8 cellular contexts compared by ENCODE assay signal in genomic region chr3:143972155-143972494, GRCh38. TPM values are rescaled to one million over a fixed set of nuclear protein-coding genes. Genes with fewer than 3 reads are reported as not detected.
DNase-seq lines count a peak whose midpoint lies in the region; ATAC-seq, FAIRE-seq and TF ChIP-seq lines count a peak whose summit lies in the region.

No MANE protein-coding gene starts in this region.

- SMC1A ChIA-PET in GM12878 (lab: Charles Lee; ENCODE audit: uncharacterized antibody, unreplicated experiment): interaction anchor here (0.8 to 1.4 kb wide), 6 partner anchors 8 to 492 kb away, joined by 3 to 4 read pairs (median 3); no protein-coding TSS in a partner anchor

- CTCF ChIA-PET in GM12878 (lab: Yijun Ruan, JAX): interaction anchor here (0.5 to 2.9 kb wide), 8 partner anchors 10 to 830 kb away, joined by 3 to 14 read pairs (median 6); no protein-coding TSS in a partner anchor

- peak overlapping the region; percentile 92 for H3K9ac ChIP-seq in GM12878 (ENCODE audit: control insufficient read depth, insufficient read depth, low read length)

- no TSS peak for BruUV-seq in GM12878 (replicated peaks; lab: Mats Ljungman, UMichigan)

- DNase-seq in activated T-cell treated with anti-CD3 and anti-CD28 coated beads for 24 hours (ENCODE audit: low read depth) (peak; percentile 36), activated T-cell treated with anti-CD3 and anti-CD28 coated beads for 4 hours (no peak), GM12878 (ENCODE audit: low read depth, low spot score) (no peak), substantia nigra (lab: John Stamatoyannopoulos, UW) (peak in 10 of 49 donors; percentile 71 to 95 (median 83)), HCEC 1CT (no peak), GM03348 (ENCODE audit: low spot score) (no peak)
- DNase-seq in stimulated activated CD4-positive, alpha-beta T cell treated with anti-CD3 and anti-CD28 coated beads, Interleukin-12 subunit alpha, Interleukin-12 subunit beta, amount 100 ng/mL, for 4 hours: no peak

- no peak for TF ChIP-seq RAD21 in GM12878 (IDR thresholded peaks at IDR 0.05; ENCODE audit: insufficient read depth, low read depth, low read length)

- no peaks in the 10 kb centered on the region for H3K36me3 ChIP-seq in GM12878 (ENCODE audit: control insufficient read depth in 2 of 2, insufficient read depth in 2 of 2, low read length in 1 of 2)

- no peak; the same call in 1 of the 2 replicates for TF ChIP-seq POLR2A in GM12878 (IDR thresholded peaks at IDR 0.05; ENCODE audit: low read depth, low read length)

- no peak; a peak in 1 of 4 replicates for TF ChIP-seq EP300 in GM12878 (IDR thresholded peaks at IDR 0.05; ENCODE audit: borderline replicate concordance in 1 of 2, control insufficient read depth in 1 of 2, low read depth in 2 of 2, low read length in 2 of 2)

- RAD21 ChIA-PET in GM12878 (lab: Charles Lee; ENCODE audit: unreplicated experiment): interaction anchor here (1.1 to 1.8 kb wide), 10 partner anchors 8 to 324 kb away, joined by 3 to 9 read pairs (median 4); no protein-coding TSS in a partner anchor

- in situ Hi-C loops in GM12878 (cut with MboI): loop anchor here (10.0 kb wide), 1 partner anchor 463 kb away; no protein-coding TSS in a partner anchor

- H2AFZ ChIP-seq in GM12878 (ENCODE audit: control insufficient read depth, low read depth, low read length): peak overlapping the region; percentile 95

- no peaks in the 10 kb centered on the region for H3K4me1 ChIP-seq in GM12878 (ENCODE audit: control insufficient read depth, insufficient read depth, low read length)

- peak overlapping the region; percentile 83 for H3K4me2 ChIP-seq in GM12878 (ENCODE audit: control insufficient read depth, insufficient read depth)

- TF ChIP-seq CTCF in GM12878 (IDR thresholded peaks at IDR 0.05 in 2 of 3, conservative IDR thresholded peaks at IDR 0.05 in 1 of 3; ENCODE audit: control insufficient read depth in 2 of 3, extremely low read depth in 1 of 3, insufficient read depth in 1 of 3, low read depth in 3 of 3, low read length in 3 of 3): no peak

- intact Hi-C loops in GM12878 (cut with micrococcal nuclease; ENCODE audit: unreplicated experiment): loop anchor here (2.0 to 10.0 kb wide), 6 partner anchors 57 to 613 kb away; no protein-coding TSS in a partner anchor

- no peaks in the 10 kb centered on the region for H3K9me3 ChIP-seq in GM12878 (replicated peaks; ENCODE audit: control insufficient read depth, insufficient read depth, low read length)

- FAIRE-seq in GM12878 (lab: Jason Lieb, UNC): no peak

- ATAC-seq in GM12878: peak; percentile 39

- H3K27me3 ChIP-seq in GM12878 (replicated peaks in 1 of 2; ENCODE audit: control insufficient read depth in 2 of 2, insufficient read depth in 2 of 2, low read length in 1 of 2) (no peaks in the 10 kb centered on the region), layer of hippocampus (ENCODE audit: control insufficient read depth, insufficient read depth, low read length) (no peaks in the 10 kb centered on the region)

- peak overlapping the region; percentile 87 for H3K4me3 ChIP-seq in GM12878

- H3K27ac ChIP-seq in GM12878 (ENCODE audit: control insufficient read depth, insufficient read depth): peak overlapping the region; percentile 91
- peak overlapping the region; percentile 100 for H3K27ac ChIP-seq in layer of hippocampus (ENCODE audit: low read depth, low read length)
- peak overlapping the region; percentile 99 for H3K27ac ChIP-seq in substantia nigra (ENCODE audit: low read depth, low read length, poor library complexity, severe bottlenecking)

- no peaks in the 10 kb centered on the region for H4K20me1 ChIP-seq in GM12878 (ENCODE audit: control insufficient read depth, insufficient read depth)

- WGBS in GM12878 (ENCODE audit: insufficient coverage, insufficient replicate concordance, low lambda C conversion rate, missing lambda C conversion rate): under 1% methylated on average over 36 of the region's 40 CpGs

- POLR2A ChIA-PET in GM12878 (lab: Charles Lee): interaction anchor here (1.1 to 2.3 kb wide), 5 partner anchors 59 to 278 kb away, joined by 3 to 10 read pairs (median 4); no protein-coding TSS in a partner anchor

- peaks cover 53% of the 10 kb centered on the region for H3K79me2 ChIP-seq in GM12878 (ENCODE audit: control insufficient read depth, insufficient read depth, low read length)

TF ChIP-seq in GM12878, 131 proteins besides CTCF, POLR2A, EP300 and RAD21:
- TF ChIP-seq SMAD5 (IDR thresholded peaks at IDR 0.05; ENCODE audit: low read depth) (no peak), IKZF1 (conservative IDR thresholded peaks at IDR 0.05) (peak; percentile 66), CBX5 (IDR thresholded peaks at IDR 0.05; ENCODE audit: low read depth) (0 out of 2 replicates have a peak, but pooled peaks have one; percentile 51), BACH1 (IDR thresholded peaks at IDR 0.05; ENCODE audit: borderline replicate concordance) (no peak), TBL1XR1 (IDR thresholded peaks at IDR 0.05; ENCODE audit: low read depth, low read length) (peak; percentile 37; the same call in 1 of the 2 replicates), E4F1 (IDR thresholded peaks at IDR 0.05; ENCODE audit: borderline replicate concordance, partially characterized antibody) (no peak), GATAD2B (conservative IDR thresholded peaks at IDR 0.05; ENCODE audit: low read depth) (peak; percentile 67; the same call in 1 of the 2 replicates), NFYA (IDR thresholded peaks at IDR 0.05; ENCODE audit: borderline replicate concordance, low read depth, low read length) (no peak), POLR2AphosphoS2 (IDR thresholded peaks at IDR 0.05; ENCODE audit: low read depth, low read length) (no peak), LARP7 (IDR thresholded peaks at IDR 0.05) (0 out of 2 replicates have a peak, but pooled peaks have one; percentile 53), SMAD1 (IDR thresholded peaks at IDR 0.05; ENCODE audit: low read depth, partially characterized antibody) (no peak), EGR1 (IDR thresholded peaks at IDR 0.05; ENCODE audit: borderline replicate concordance in 1 of 2, low read depth in 2 of 2, low read length in 2 of 2) (peak in 1 of 2 experiments; percentile 22; a peak in 1 of 3 replicates), RBBP5 (conservative IDR thresholded peaks at IDR 0.05) (no peak), CBFB (IDR thresholded peaks at IDR 0.05; ENCODE audit: low read depth) (0 out of 2 replicates have a peak, but pooled peaks have one; percentile 7)

RNA-seq across cellular contexts. Expression of gene DIPK2A, which starts 0.5 kb away (rescaled TPM):
- total RNA-seq in GM12878 (2013; cell fraction: nucleolus; rRNA removed): 23.0 and 26.6 TPM in 2 replicates
- total RNA-seq in GM12878 (2014; rRNA removed) (28.5 and 36.4 TPM in 2 replicates), GM12878 (2014; rRNA removed; fragmentation: Illumina TruSeq; extraction: Trizol) (15.4 and 15.8 TPM in 2 replicates), GM12878 (2021) (15.6 and 17.3 TPM in 2 replicates)
- 3.6 TPM for polyA plus RNA-seq in GM12878 (2011; ENCODE audit: low read depth)
- polyA plus RNA-seq in GM12878 (2011; rRNA removed) (7.3 and 12.9 TPM in 2 replicates), GM12878 (2014; fragmentation: Illumina TruSeq; extraction: Trizol) (11.4 and 15.5 TPM in 2 replicates), GM12878 (2014; fragmentation: Nextera tagmentation; extraction: Ambion mirVana) (10 to 100 TPM in 1 of 2 experiments, 1 to 10 TPM in 1; 4.6 to 14.5 TPM), GM12878 (2014; rRNA removed) (8.8 and 11.5 TPM in 2 replicates), GM12878 (2016; fragmentation: Nextera tagmentation; extraction: Ambion mirVana) (10 to 100 TPM; 15.9 to 21.9 TPM)
- 6.1 and 8.6 TPM in 2 replicates for polyA plus RNA-seq in GM12878 (2011; cell fraction: cytosol; rRNA removed)
- polyA plus RNA-seq in GM12878 (2011; cell fraction: nucleus; rRNA removed): 10.5 and 11.1 TPM in 2 replicates
- polyA plus RNA-seq in GM12878 (2012): 10.7 and 11.5 TPM in 2 replicates
- polyA minus RNA-seq in GM12878 (2011; rRNA and poly(A)+ RNA removed): 12.8 and 13.2 TPM in 2 replicates
- 13.3 and 14.3 TPM in 2 replicates for polyA minus RNA-seq in GM12878 (2011; cell fraction: cytosol; rRNA and poly(A)+ RNA removed)
- polyA minus RNA-seq in GM12878 (2011; cell fraction: nucleus; rRNA and poly(A)+ RNA removed): 37.1 and 62.5 TPM in 2 replicates
